In the genomic region with DNA sequence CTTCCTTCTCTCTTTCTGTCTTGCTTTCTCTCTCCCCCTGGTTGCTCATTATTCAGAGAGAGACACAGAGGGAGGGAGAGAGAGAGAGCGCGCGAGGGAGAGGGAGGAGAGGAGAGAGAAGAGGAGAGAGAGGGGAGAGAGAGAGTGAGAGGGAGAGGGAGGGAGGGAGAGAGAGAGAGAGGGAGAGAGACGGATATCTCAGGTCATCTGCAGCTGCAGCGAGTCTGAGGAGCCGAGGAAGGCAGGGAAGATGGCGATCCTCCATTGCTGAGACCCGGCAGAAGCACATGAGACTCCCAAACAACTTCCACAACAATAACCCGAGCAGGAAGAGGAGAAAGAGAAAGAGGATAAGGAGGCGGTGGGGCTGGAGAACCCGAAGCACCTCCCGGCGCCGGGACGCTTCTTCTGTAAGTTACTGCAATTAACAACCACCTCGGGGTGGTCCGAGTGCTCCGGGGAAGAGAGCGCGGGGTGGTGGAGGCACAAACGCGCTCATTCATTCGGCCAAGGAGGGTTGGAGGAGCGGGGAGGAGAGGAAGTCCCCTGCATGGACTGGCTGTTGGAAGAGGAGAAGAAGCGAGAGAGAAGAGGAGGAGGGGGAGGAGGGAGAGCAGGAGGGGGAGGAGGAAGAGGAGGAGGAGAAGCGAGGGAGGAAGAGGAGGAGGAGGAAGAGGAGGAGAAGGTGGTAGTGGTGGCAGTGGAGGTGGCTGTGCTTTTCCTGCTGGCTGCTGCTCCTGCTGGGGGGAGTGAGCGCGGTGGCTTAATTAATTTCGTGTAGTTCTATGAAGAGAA, we compare ENCODE assay signal across 1 cellular context.
TF ChIP-seq lines count a peak whose summit lies in the region.

A gene with protein sequence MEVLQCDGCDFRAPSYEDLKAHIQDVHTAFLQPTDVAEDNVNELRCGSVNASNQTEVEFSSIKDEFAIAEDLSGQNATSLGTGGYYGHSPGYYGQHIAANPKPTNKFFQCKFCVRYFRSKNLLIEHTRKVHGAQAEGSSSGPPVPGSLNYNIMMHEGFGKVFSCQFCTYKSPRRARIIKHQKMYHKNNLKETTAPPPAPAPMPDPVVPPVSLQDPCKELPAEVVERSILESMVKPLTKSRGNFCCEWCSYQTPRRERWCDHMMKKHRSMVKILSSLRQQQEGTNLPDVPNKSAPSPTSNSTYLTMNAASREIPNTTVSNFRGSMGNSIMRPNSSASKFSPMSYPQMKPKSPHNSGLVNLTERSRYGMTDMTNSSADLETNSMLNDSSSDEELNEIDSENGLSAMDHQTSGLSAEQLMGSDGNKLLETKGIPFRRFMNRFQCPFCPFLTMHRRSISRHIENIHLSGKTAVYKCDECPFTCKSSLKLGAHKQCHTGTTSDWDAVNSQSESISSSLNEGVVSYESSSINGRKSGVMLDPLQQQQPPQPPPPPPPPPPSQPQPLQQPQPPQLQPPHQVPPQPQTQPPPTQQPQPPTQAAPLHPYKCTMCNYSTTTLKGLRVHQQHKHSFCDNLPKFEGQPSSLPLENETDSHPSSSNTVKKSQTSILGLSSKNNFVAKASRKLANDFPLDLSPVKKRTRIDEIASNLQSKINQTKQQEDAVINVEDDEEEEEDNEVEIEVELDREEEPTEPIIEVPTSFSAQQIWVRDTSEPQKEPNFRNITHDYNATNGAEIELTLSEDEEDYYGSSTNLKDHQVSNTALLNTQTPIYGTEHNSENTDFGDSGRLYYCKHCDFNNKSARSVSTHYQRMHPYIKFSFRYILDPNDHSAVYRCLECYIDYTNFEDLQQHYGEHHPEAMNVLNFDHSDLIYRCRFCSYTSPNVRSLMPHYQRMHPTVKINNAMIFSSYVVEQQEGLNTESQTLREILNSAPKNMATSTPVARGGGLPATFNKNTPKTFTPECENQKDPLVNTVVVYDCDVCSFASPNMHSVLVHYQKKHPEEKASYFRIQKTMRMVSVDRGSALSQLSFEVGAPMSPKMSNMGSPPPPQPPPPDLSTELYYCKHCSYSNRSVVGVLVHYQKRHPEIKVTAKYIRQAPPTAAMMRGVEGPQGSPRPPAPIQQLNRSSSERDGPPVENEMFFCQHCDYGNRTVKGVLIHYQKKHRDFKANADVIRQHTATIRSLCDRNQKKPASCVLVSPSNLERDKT (N-terminal part only) (plus strand): TSS at position 221 of the 795 bp plus-strand sequence. CDS start 60,218 bp downstream, outside the sequence.

TF ChIP-seq in K562, 482 proteins besides CTCF, POLR2A, EP300 and RAD21:
- TF ChIP-seq ZBTB2 (IDR thresholded peaks at IDR 0.05) (no peak), THRAP3 (IDR thresholded peaks at IDR 0.05; ENCODE audit: borderline replicate concordance) (no peak), ZNF263 (CRISPR knock-in tag; IDR thresholded peaks at IDR 0.05; ENCODE audit: borderline replicate concordance) (peak; percentile 74), ZFP30 (CRISPR knock-in tag; IDR thresholded peaks at IDR 0.05; ENCODE audit: borderline replicate concordance) (no peak), NKRF (IDR thresholded peaks at IDR 0.05; ENCODE audit: borderline replicate concordance) (no peak), OTX1 (CRISPR knock-in tag; IDR thresholded peaks at IDR 0.05) (no peak), PPARD (CRISPR knock-in tag; IDR thresholded peaks at IDR 0.05) (no peak)
